In the genomic region with DNA sequence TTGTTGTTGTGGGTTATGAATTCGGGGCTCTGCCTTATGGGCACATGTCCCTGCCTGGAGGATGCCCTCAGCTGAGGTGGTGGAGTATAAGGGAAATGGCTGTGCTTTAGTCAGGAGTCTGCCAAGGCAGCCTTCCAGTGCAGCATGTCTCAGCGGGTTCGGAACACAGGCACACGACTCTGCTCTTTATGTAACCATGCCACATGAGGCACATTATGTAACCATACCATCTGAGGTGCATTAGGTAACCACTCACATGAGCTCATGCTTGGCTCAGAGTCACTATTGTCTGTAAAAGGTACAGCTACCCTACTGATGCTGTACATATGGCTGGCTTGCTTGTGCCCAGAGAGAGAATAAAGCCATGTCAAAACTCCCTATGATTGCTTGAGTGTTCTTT, we compare ENCODE assay signal across 26 cellular contexts.
DNase-seq lines count a peak whose midpoint lies in the region; ATAC-seq and TF ChIP-seq lines count a peak whose summit lies in the region.
"Had no signal": no experiment of that assay in that cellular context is flagged by ENCODE, and none has a peak within 500 bp of the region (broad histone marks: within the 10 kb centered on the region; RNA-seq: fewer than 3 reads in every experiment).

No MANE protein-coding gene starts in this region.

- no peak for TF ChIP-seq POLR2A in esophagus squamous epithelium (IDR thresholded peaks at IDR 0.05)

- no peaks in the 10 kb centered on the region for H4K20me1 ChIP-seq in mammary epithelial cell (ENCODE audit: insufficient read depth, low read length)

- no peaks in the 10 kb centered on the region for H3K9me3 ChIP-seq in mammary epithelial cell (replicated peaks; ENCODE audit: insufficient read depth, low read length)
- H3K9me3 ChIP-seq in esophagus squamous epithelium, result no peaks in the 10 kb centered on the region
- H3K9me3 ChIP-seq: gastrocnemius medialis, ovary, upper lobe of left lung had no signal

- dilution Hi-C loops in mammary epithelial cell (cut with HindIII; ENCODE audit: low sequenced_read_pairs), result no loop called here

- no peak overlapping the region for H3K4me2 ChIP-seq in mammary epithelial cell (ENCODE audit: insufficient read depth, low read depth, low read length)

- H3K79me2 ChIP-seq in mammary epithelial cell (ENCODE audit: insufficient read depth, low read length), result no peaks in the 10 kb centered on the region

- H3K27me3 ChIP-seq in mammary epithelial cell (ENCODE audit: insufficient read depth, low read length), result no peaks in the 10 kb centered on the region
- no peaks in the 10 kb centered on the region for H3K27me3 ChIP-seq in esophagus squamous epithelium
- H3K27me3 ChIP-seq: gastrocnemius medialis, ovary, upper lobe of left lung had no signal

- H3K27ac ChIP-seq in mammary epithelial cell (ENCODE audit: insufficient read depth, low read depth, low read length) (no peak overlapping the region), esophagus squamous epithelium (no peak overlapping the region)
- H3K27ac ChIP-seq: 22Rv1, gastrocnemius medialis, ovary, upper lobe of left lung had no signal

- ATAC-seq in HG03196 (IDR thresholded peaks at IDR 0.05; ENCODE audit: unreplicated experiment), result no peak
- ATAC-seq: gastrocnemius medialis; natural killer cell treated with Interleukin-12 subunit alpha and Interleukin-12 subunit beta and Interleukin-15 and Interleukin-18, amount 100 ng/mL, for 72 hours had no signal

- CTCF ChIA-PET in mammary epithelial cell (lab: Charles Lee; ENCODE audit: low non-redundant PET), result interaction anchor here (0.5 to 0.6 kb wide), 3 partner anchors 337 to 1915 kb away, joined by 4 to 5 read pairs (median 4); no protein-coding TSS in a partner anchor

- no peak overlapping the region for H2AFZ ChIP-seq in mammary epithelial cell (ENCODE audit: low read depth, low read length)

- TF ChIP-seq CTCF in mammary epithelial cell (conservative IDR thresholded peaks at IDR 0.05 in 1 of 2, IDR thresholded peaks at IDR 0.05 in 1 of 2; ENCODE audit: extremely low read depth in 1 of 2, insufficient read depth in 1 of 2, low read depth in 1 of 2, low read length in 2 of 2), result no peak
- no peak for TF ChIP-seq CTCF in esophagus squamous epithelium (IDR thresholded peaks at IDR 0.05)

- no peaks in the 10 kb centered on the region for H3K36me3 ChIP-seq in mammary epithelial cell (ENCODE audit: insufficient read depth, low read length)
- no peaks in the 10 kb centered on the region for H3K36me3 ChIP-seq in esophagus squamous epithelium
- H3K36me3 ChIP-seq: gastrocnemius medialis, ovary, upper lobe of left lung had no signal

- DNase-seq in DMS 273 (lab: John Stamatoyannopoulos, UW; ENCODE audit: unreplicated experiment) (peak; percentile 67), DMS 273 treated with DMSO at 0.1 percent for 48 hours (lab: John Stamatoyannopoulos, UW) (no peak), NCI-H1694 treated with DMSO at 0.1 percent for 48 hours (lab: John Stamatoyannopoulos, UW) (peak; percentile 79), mammary epithelial cell (peak; percentile 71), inferior parietal cortex (ENCODE audit: extremely low spot score) (peak; percentile 13), esophagus squamous epithelium (lab: John Stamatoyannopoulos, UW) (no peak), ecto neural progenitor cell (ENCODE audit: low spot score) (no peak)
- DNase-seq: activated B cell treated with CpG ODN at 0.5 μM for 24 hours; activated CD4-positive, alpha-beta T cell treated with anti-CD3 and anti-CD28 coated beads, Interleukin-2, amount 50 U/mL, for 4 hours; activated CD8-positive, alpha-beta memory T cell treated with anti-CD3 and anti-CD28 coated beads, Interleukin-2, amount 50 U/mL, for 4 hours; central memory CD4-positive, alpha-beta T cell; gastrocnemius medialis; H7; hippocampal formation; Kasumi-1; NCI-H1930; NCI-H524; ovary; retina; small intestine; stimulated activated CD4-positive, alpha-beta T cell treated with anti-CD3 and anti-CD28 coated beads, Interleukin-2, amount 100 ng/mL, for 24 hours; T1000; upper lobe of left lung had no signal

- 0% methylated on average over 4 of the region's 4 CpGs for WGBS in mammary epithelial cell (ENCODE audit: low coverage, missing lambda C conversion rate)
- 35% methylated on average over 2 of the region's 4 CpGs; no CpG with 5 or more reads in 1 of the 2 donors for WGBS in esophagus squamous epithelium, 2 donors

- BruUV-seq in mammary epithelial cell (replicated peaks; lab: Mats Ljungman, UMichigan), result no TSS peak

- intact Hi-C loops in mammary epithelial cell (cut with micrococcal nuclease) (no loop called here), esophagus squamous epithelium (cut with DNase I) (no loop called here)

- in situ Hi-C loops in mammary epithelial cell (cut with MboI; ENCODE audit: low sequenced_read_pairs in 2 of 2), result no loop called here

- no peak overlapping the region for H3K9ac ChIP-seq in mammary epithelial cell (ENCODE audit: insufficient read depth, low read length)

- H3K4me3 ChIP-seq in mammary epithelial cell (replicated peaks in 1 of 3; ENCODE audit: insufficient read depth in 1 of 3, low read depth in 2 of 3, low read length in 3 of 3) (no peak overlapping the region), esophagus squamous epithelium (no peak overlapping the region)
- H3K4me3 ChIP-seq: gastrocnemius medialis, ovary, upper lobe of left lung had no signal

- peaks cover 11% of the 10 kb centered on the region for H3K4me1 ChIP-seq in mammary epithelial cell (ENCODE audit: insufficient read depth, low read length)
- H3K4me1 ChIP-seq in esophagus squamous epithelium, result no peaks in the 10 kb centered on the region
- H3K4me1 ChIP-seq: gastrocnemius medialis, upper lobe of left lung had no signal

Comparison
In these comparisons a context has a peak if more than half of its experiments do, and no peak if none do; other contexts are left out.
1. DNase-seq: peak in DMS 273 (single experiment), NCI-H1694 treated with DMSO at 0.1 percent for 48 hours (single experiment), mammary epithelial cell (single experiment) and inferior parietal cortex (single experiment); none in DMS 273 treated with DMSO at 0.1 percent for 48 hours (single experiment), esophagus squamous epithelium (single experiment) and ecto neural progenitor cell (single experiment).